Comparison of ENCODE assay signal across 8 cellular contexts in the genomic region with DNA sequence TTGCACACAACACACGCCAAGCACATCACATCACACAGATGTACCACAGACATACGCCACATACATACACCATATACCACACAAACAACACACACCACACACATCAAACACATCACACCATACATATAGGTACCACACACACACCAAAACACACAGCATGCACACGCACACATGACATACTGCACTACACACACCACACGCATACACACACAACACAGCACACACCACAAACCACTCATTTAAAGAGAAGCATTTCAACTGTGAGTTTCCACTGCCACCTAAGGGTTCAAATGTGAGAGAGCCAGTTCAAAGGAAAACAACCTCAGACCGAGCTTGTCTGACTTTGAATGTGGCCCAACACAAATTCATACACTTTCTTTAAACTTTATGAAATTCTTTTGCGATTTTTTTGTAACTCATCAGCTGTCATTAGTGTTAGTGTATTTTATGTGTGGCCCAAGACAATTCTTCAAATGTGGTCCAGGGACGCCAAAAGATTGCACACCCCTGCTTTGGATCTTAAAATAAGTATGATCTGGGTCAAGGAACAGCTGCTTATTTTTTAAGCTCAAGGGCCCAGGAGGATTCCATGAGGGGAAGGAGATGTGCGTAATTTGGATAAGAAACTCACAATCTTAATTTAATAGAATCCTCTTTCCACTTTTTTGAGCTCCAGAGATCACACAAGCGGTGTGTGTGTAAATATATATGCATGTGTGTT.
DNase-seq lines count a peak whose midpoint lies in the region; ATAC-seq and TF ChIP-seq lines count a peak whose summit lies in the region.

No MANE protein-coding gene starts in this region.

- intact Hi-C loops in aorta (cut with DNase I), result loop anchor here in 1 of 2 donors (10.0 kb wide), 1 partner anchor 365 kb away; no protein-coding TSS in a partner anchor

- no peaks in the 10 kb centered on the region for H3K27me3 ChIP-seq in aorta (ENCODE audit: control insufficient read depth in 1 of 2, insufficient read depth in 2 of 2, low read length in 1 of 2)

- H3K36me3 ChIP-seq in aorta (ENCODE audit: control insufficient read depth in 1 of 2, insufficient read depth in 2 of 2, low read length in 1 of 2), result no peaks in the 10 kb centered on the region

- no peaks in the 10 kb centered on the region for H3K4me1 ChIP-seq in aorta (ENCODE audit: control insufficient read depth in 1 of 2, insufficient read depth in 2 of 2, low read length in 2 of 2)

- H3K4me3 ChIP-seq in LNCaP clone FGC (ENCODE audit: low read depth, low read length), result no peak overlapping the region
- no peak overlapping the region for H3K4me3 ChIP-seq in aorta (ENCODE audit: low read length in 2 of 2)

- H3K27ac ChIP-seq in VCaP (no peak overlapping the region), aorta (ENCODE audit: low read depth in 1 of 2, low read length in 2 of 2) (no peak overlapping the region)

- DNase-seq in COLO668 (lab: John Stamatoyannopoulos, UW; ENCODE audit: unreplicated experiment) (peak; percentile 30), LNCaP clone FGC (ENCODE audit: low read depth) (no peak), kidney glomerular epithelial cell (lab: John Stamatoyannopoulos, UW) (peak; percentile 13), RPMI8226 (no peak), aorta (no peak)

- 41 to 45% methylated on average over 9 of the region's 9 CpGs for WGBS in aorta, 2 donors

- no peaks in the 10 kb centered on the region for H3K9me3 ChIP-seq in aorta (ENCODE audit: control insufficient read depth, low read length)

- peak; percentile 85 for TF ChIP-seq CTCF in LNCaP clone FGC (IDR thresholded peaks at IDR 0.05; ENCODE audit: control insufficient read depth, extremely low read depth, insufficient read depth)
- peak; percentile 78 for TF ChIP-seq CTCF in VCaP (conservative IDR thresholded peaks at IDR 0.05)

- no peak for ATAC-seq in aorta (ENCODE audit: low FRiP score)
- ATAC-seq in GM21367 (IDR thresholded peaks at IDR 0.05; ENCODE audit: unreplicated experiment), result no peak
- ATAC-seq in HG03159 (IDR thresholded peaks at IDR 0.05; ENCODE audit: unreplicated experiment), result no peak

Comparison
In these comparisons a context has a peak if more than half of its experiments do, and no peak if none do; other contexts are left out.
1. DNase-seq: peak in COLO668 (single experiment) and kidney glomerular epithelial cell (single experiment); none in LNCaP clone FGC (single experiment), RPMI8226 (single experiment) and aorta (0 of 2).